ENCODE assay signal across 26 cellular contexts in genomic region chr2:31033032-31033431, GRCh38.
A peak's percentile ranks its signal among the peaks of the same experiment; 100 is the strongest.
DNase-seq lines count a peak whose midpoint lies in the region; ATAC-seq and TF ChIP-seq lines count a peak whose summit lies in the region.
"Had no signal": no experiment of that assay in that cellular context is flagged by ENCODE, and none has a peak within 500 bp of the region (broad histone marks: within the 10 kb centered on the region; RNA-seq: fewer than 3 reads in every experiment).

No MANE protein-coding gene starts in this region.

- no peak overlapping the region for H3K27ac ChIP-seq in GM23338 (ENCODE audit: low read depth)
- H3K27ac ChIP-seq: PC-9 had no signal

- no peaks in the 10 kb centered on the region for H3K79me2 ChIP-seq in GM23338 (replicated peaks; ENCODE audit: insufficient read depth)

- ATAC-seq in GM23338 (peak; percentile 91), WTC11 (peak; percentile 82), GM21447 (IDR thresholded peaks at IDR 0.05; ENCODE audit: unreplicated experiment) (no peak), left colon (no peak)
- ATAC-seq: activated CD4-positive, CD25-positive, alpha-beta regulatory T cell treated with anti-CD3 and anti-CD28 coated beads, Interleukin-2, amount 50 U/mL, for 24 hours; left cardiac atrium; stimulated activated effector memory CD8-positive, alpha-beta T cell treated with anti-CD3 and anti-CD28 coated beads, Interleukin-12 subunit alpha, Interleukin-12 subunit beta, amount 100 ng/mL, for 72 hours had no signal

- CTCF ChIA-PET in WTC11 (lab: Charles Lee) = interaction anchor here (0.6 to 2.9 kb wide), 21 partner anchors 9 to 868 kb away, joined by 3 to 17 read pairs (median 4); no protein-coding TSS in a partner anchor

- no peak overlapping the region for H3K4me2 ChIP-seq in GM23338
- H3K4me2 ChIP-seq: PC-9, smooth muscle cell had no signal

- no peaks in the 10 kb centered on the region; the same call in 1 of the 2 replicates for H3K9me2 ChIP-seq in GM23338 (ENCODE audit: insufficient read depth)

- H3K4me1 Mint-ChIP-seq in GM23338 (peaks cover 13% of the 10 kb centered on the region), WTC11 (peaks cover 11% of the 10 kb centered on the region)
- H3K4me1 Mint-ChIP-seq: activated CD4-positive, alpha-beta memory T cell treated with anti-CD3 and anti-CD28 coated beads, Interleukin-2, amount 10 ng/mL, durations not matched to agents 7 days and 5 days; activated naive CD8-positive, alpha-beta T cell treated with anti-CD3 and anti-CD28 coated beads, Interleukin-2, amount 10 ng/mL, durations not matched to agents 7 days and 5 days; central memory CD8-positive, alpha-beta T cell; IgD-negative memory B cell; stimulated activated effector memory CD8-positive, alpha-beta T cell treated with anti-CD3 and anti-CD28 coated beads, Interleukin-12 subunit alpha, Interleukin-12 subunit beta, amount 100 ng/mL, for 72 hours had no signal

- intact Hi-C loops in left colon (cut with DNase I, micrococcal nuclease) = no loop called here

- no peaks in the 10 kb centered on the region for H4K20me1 ChIP-seq in GM23338 (replicated peaks; ENCODE audit: insufficient read depth)

- H3K4me1 ChIP-seq in BE2C (no peaks in the 10 kb centered on the region), GM23338 (ENCODE audit: insufficient read depth) (no peaks in the 10 kb centered on the region)

- no peak overlapping the region for H3K27ac Mint-ChIP-seq in GM23338
- H3K27ac Mint-ChIP-seq in WTC11 = no peak overlapping the region
- H3K27ac Mint-ChIP-seq: activated CD4-positive, alpha-beta memory T cell treated with anti-CD3 and anti-CD28 coated beads, Interleukin-2, amount 10 ng/mL, durations not matched to agents 7 days and 5 days; activated naive CD8-positive, alpha-beta T cell treated with anti-CD3 and anti-CD28 coated beads, Interleukin-2, amount 10 ng/mL, durations not matched to agents 7 days and 5 days; IgD-negative memory B cell; stimulated activated effector memory CD8-positive, alpha-beta T cell treated with anti-CD3 and anti-CD28 coated beads, Interleukin-12 subunit alpha, Interleukin-12 subunit beta, amount 100 ng/mL, for 72 hours had no signal

- H3K9me3 Mint-ChIP-seq in GM23338 (peaks cover 21% of the 10 kb centered on the region), WTC11 (peaks cover 19% of the 10 kb centered on the region)

- H3K9me3 ChIP-seq in BE2C = no peaks in the 10 kb centered on the region

- no peaks in the 10 kb centered on the region for H3K36me3 ChIP-seq in BE2C
- no peaks in the 10 kb centered on the region for H3K36me3 ChIP-seq in GM23338 (ENCODE audit: insufficient read depth)

- no peak overlapping the region for H2AFZ ChIP-seq in GM23338
- H2AFZ ChIP-seq: PC-9 had no signal

- H3K27me3 ChIP-seq in BE2C (no peaks in the 10 kb centered on the region), GM23338 (ENCODE audit: insufficient read depth) (no peaks in the 10 kb centered on the region)

- TF ChIP-seq CTCF in BE2C (IDR thresholded peaks at IDR 0.05; ENCODE audit: low read depth, low read length) (peak; percentile 51), GM23338 (conservative IDR thresholded peaks at IDR 0.05; ENCODE audit: low read depth in 2 of 2) (peak; percentile 48 to 75), WTC11 (IDR thresholded peaks at IDR 0.05) (no peak)

- H3K27me3 Mint-ChIP-seq in GM23338 (ENCODE audit: insufficient read depth, low read depth, poor library complexity) = peaks cover 6% of the 10 kb centered on the region
- no peaks in the 10 kb centered on the region for H3K27me3 Mint-ChIP-seq in WTC11 (ENCODE audit: low read depth)
- H3K27me3 Mint-ChIP-seq: IgD-negative memory B cell had no signal

- no peaks in the 10 kb centered on the region; the same call in 2 of the 3 replicates for H3K36me3 Mint-ChIP-seq in GM23338 (ENCODE audit: low read depth)
- H3K36me3 Mint-ChIP-seq in WTC11 = peaks cover 18% of the 10 kb centered on the region
- H3K36me3 Mint-ChIP-seq: activated naive CD8-positive, alpha-beta T cell treated with anti-CD3 and anti-CD28 coated beads, Interleukin-2, amount 10 ng/mL, durations not matched to agents 7 days and 5 days; CD14-positive monocyte; stimulated activated effector memory CD8-positive, alpha-beta T cell treated with anti-CD3 and anti-CD28 coated beads, Interleukin-12 subunit alpha, Interleukin-12 subunit beta, amount 100 ng/mL, for 72 hours had no signal

- no peak for DNase-seq in BE2C
- peak; percentile 48 for DNase-seq in GM23338 (ENCODE audit: low spot score)
- no peak for DNase-seq in WTC11 (ENCODE audit: low spot score)
- DNase-seq in iPS-NIHi7 (ENCODE audit: extremely low spot score) = peak; percentile 64
- no peak for DNase-seq in left colon
- DNase-seq in GDM1 (lab: John Stamatoyannopoulos, UW) = no peak
- no peak for DNase-seq in putamen (ENCODE audit: low spot score)
- DNase-seq: activated CD4-positive, alpha-beta memory T cell treated with anti-CD3 and anti-CD28 coated beads, Interleukin-2, amount 10 ng/mL, durations not matched to agents 7 days and 5 days; activated naive CD8-positive, alpha-beta T cell treated with anti-CD3 and anti-CD28 coated beads, Interleukin-2, amount 10 ng/mL, durations not matched to agents 7 days and 5 days; glutamatergic neuron; left cardiac atrium; mesenchymal stem cell; NCI-H2081; NCI-H345; nucleus accumbens; PC-9; Right ventricle myocardium superior; stimulated activated CD4-positive, alpha-beta T cell treated with anti-CD3 and anti-CD28 coated beads, Interleukin-2, amount 100 ng/mL, for 48 hours; T1000 had no signal

- H3K4me3 ChIP-seq in BE2C (ENCODE audit: low read depth, low read length) (no peak overlapping the region), GM23338 (no peak overlapping the region)
- H3K4me3 ChIP-seq: PC-9, smooth muscle cell had no signal

- POLR2A ChIA-PET in WTC11 (lab: Charles Lee) = no interaction called here

- H3F3A ChIP-seq in GM23338 (replicated peaks; ENCODE audit: low read depth) = no peaks in the 10 kb centered on the region

- H3K4me3 Mint-ChIP-seq in GM23338 (no peak overlapping the region), WTC11 (no peak overlapping the region)
- H3K4me3 Mint-ChIP-seq: activated CD4-positive, alpha-beta memory T cell treated with anti-CD3 and anti-CD28 coated beads, Interleukin-2, amount 10 ng/mL, durations not matched to agents 7 days and 5 days; activated naive CD8-positive, alpha-beta T cell treated with anti-CD3 and anti-CD28 coated beads, Interleukin-2, amount 10 ng/mL, durations not matched to agents 7 days and 5 days; central memory CD8-positive, alpha-beta T cell; IgD-negative memory B cell; stimulated activated effector memory CD8-positive, alpha-beta T cell treated with anti-CD3 and anti-CD28 coated beads, Interleukin-12 subunit alpha, Interleukin-12 subunit beta, amount 100 ng/mL, for 72 hours had no signal

TF ChIP-seq in GM23338, 12 proteins besides CTCF, POLR2A, EP300 and RAD21 (continues in another document):
- TF ChIP-seq REST (IDR thresholded peaks at IDR 0.05; ENCODE audit: unreplicated experiment) (no peak), NANOG (IDR thresholded peaks at IDR 0.05; ENCODE audit: borderline replicate concordance) (no peak)

TF ChIP-seq in WTC11, 78 proteins besides CTCF, POLR2A, EP300 and RAD21 (continues in another document):
- TF ChIP-seq ZNF425 (CRISPR knock-in tag; conservative IDR thresholded peaks at IDR 0.05) (no peak), PRRX2 (CRISPR knock-in tag; IDR thresholded peaks at IDR 0.05) (no peak), ATF2 (CRISPR knock-in tag; IDR thresholded peaks at IDR 0.05; ENCODE audit: borderline replicate concordance, low read depth) (no peak), OVOL2 (CRISPR knock-in tag; IDR thresholded peaks at IDR 0.05; ENCODE audit: borderline replicate concordance) (no peak), ZNF232 (CRISPR knock-in tag; IDR thresholded peaks at IDR 0.05) (no peak), ZNF138 (CRISPR knock-in tag; conservative IDR thresholded peaks at IDR 0.05) (no peak)

Comparison
In these comparisons a context has a peak if more than half of its experiments do, and no peak if none do; other contexts are left out.
1. DNase-seq: peak in GM23338 (single experiment) and iPS-NIHi7 (single experiment); none in BE2C (single experiment), WTC11 (single experiment), left colon (0 of 2), GDM1 (single experiment) and putamen (single experiment).
2. ATAC-seq: peak in GM23338 (single experiment) and WTC11 (single experiment); none in GM21447 (single experiment) and left colon (single experiment).